ENCODE assay signal across 21 cellular contexts in genomic region chr21:23398726-23399125, GRCh38.
DNase-seq lines count a peak whose midpoint lies in the region; ATAC-seq, FAIRE-seq and TF ChIP-seq lines count a peak whose summit lies in the region.
"Had no signal": no experiment of that assay in that cellular context is flagged by ENCODE, and none has a peak within 500 bp of the region (broad histone marks: within the 10 kb centered on the region; RNA-seq: fewer than 3 reads in every experiment).

No MANE protein-coding gene starts in this region.

- CTCF ChIA-PET in CD4-positive, alpha-beta T cell (lab: Charles Lee): no interaction called here

- no peaks in the 10 kb centered on the region for H3K36me3 Mint-ChIP-seq in endodermal cell (ENCODE audit: low read depth)
- H3K36me3 Mint-ChIP-seq in CD4-positive, alpha-beta T cell (ENCODE audit: low read depth): no peaks in the 10 kb centered on the region
- H3K36me3 Mint-ChIP-seq: T-cell had no signal

- H3K4me3 Mint-ChIP-seq in endodermal cell: no peak overlapping the region
- H3K4me3 Mint-ChIP-seq in CD4-positive, alpha-beta T cell: no peak overlapping the region
- H3K4me3 Mint-ChIP-seq: GM23338, HFFc6, T-cell had no signal

- no peaks in the 10 kb centered on the region for H3K27me3 Mint-ChIP-seq in endodermal cell (ENCODE audit: insufficient read depth)
- no peaks in the 10 kb centered on the region for H3K27me3 Mint-ChIP-seq in CD4-positive, alpha-beta T cell
- H3K27me3 Mint-ChIP-seq: T-cell had no signal

- H3K36me3 ChIP-seq in endodermal cell (ENCODE audit: control insufficient read depth, insufficient read depth, low read length): no peaks in the 10 kb centered on the region
- H3K36me3 ChIP-seq: HAP-1, MG63, SJCRH30 had no signal

- H3K4me3 ChIP-seq in endodermal cell (ENCODE audit: low read length): no peak overlapping the region
- H3K4me3 ChIP-seq: GM23338, HAP-1, MG63, PC-9, SJCRH30 had no signal

- intact Hi-C loops in sciatic nerve (cut with DNase I): no loop called here
- intact Hi-C loops in CD4-positive, alpha-beta T cell (cut with DNase I, micrococcal nuclease): no loop called here

- no peak for ATAC-seq in sciatic nerve
- ATAC-seq in HG02981 (IDR thresholded peaks at IDR 0.05; ENCODE audit: unreplicated experiment): no peak
- ATAC-seq in CD4-positive, alpha-beta T cell (ENCODE audit: poor library complexity): no peak
- ATAC-seq: GM23338, Right ventricle myocardium inferior, T-cell had no signal

- POLR2A ChIA-PET in CD4-positive, alpha-beta T cell (lab: Charles Lee): no interaction called here

- 93 to 100% methylated on average over 1 of the region's 1 CpG for WGBS in endodermal cell (ENCODE audit: insufficient coverage in 1 of 2, insufficient read length in 1 of 2), 2 experiments

- no peak overlapping the region for H3K27ac ChIP-seq in endodermal cell (ENCODE audit: low read depth, low read length)
- no peak overlapping the region for H3K27ac ChIP-seq in CD4-positive, alpha-beta T cell (ENCODE audit: low read depth, low read length)
- H3K27ac ChIP-seq: PC-9, SJCRH30 had no signal

- TF ChIP-seq CTCF in D721Med (IDR thresholded peaks at IDR 0.05; ENCODE audit: insufficient read depth, missing control alignments) (no peak), endodermal cell (conservative IDR thresholded peaks at IDR 0.05) (no peak)
- no peak for TF ChIP-seq CTCF in CD4-positive, alpha-beta T cell (IDR thresholded peaks at IDR 0.05)

- peak overlapping the region; percentile 5 for H3K27ac Mint-ChIP-seq in endodermal cell
- H3K27ac Mint-ChIP-seq in CD4-positive, alpha-beta T cell: no peak overlapping the region
- H3K27ac Mint-ChIP-seq: GM23338, HFFc6, T-cell had no signal

- no peaks in the 10 kb centered on the region for H3K9me3 Mint-ChIP-seq in endodermal cell
- H3K9me3 Mint-ChIP-seq in CD4-positive, alpha-beta T cell: no peaks in the 10 kb centered on the region
- H3K9me3 Mint-ChIP-seq: GM23338 had no signal

- H3K27me3 ChIP-seq in endodermal cell (ENCODE audit: control insufficient read depth, insufficient read depth, low read length, poor library complexity, severe bottlenecking): no peaks in the 10 kb centered on the region
- no peaks in the 10 kb centered on the region for H3K27me3 ChIP-seq in CD4-positive, alpha-beta T cell (ENCODE audit: control insufficient read depth, insufficient read depth, low read length)
- H3K27me3 ChIP-seq: MG63, SJCRH30 had no signal

- FAIRE-seq in D721Med (lab: Jason Lieb, UNC): peak; percentile 95

- peaks cover 4% of the 10 kb centered on the region for H3K4me1 Mint-ChIP-seq in endodermal cell
- no peaks in the 10 kb centered on the region for H3K4me1 Mint-ChIP-seq in CD4-positive, alpha-beta T cell (ENCODE audit: low read depth)
- H3K4me1 Mint-ChIP-seq: GM23338, T-cell had no signal

- H3K4me1 ChIP-seq in endodermal cell (ENCODE audit: control insufficient read depth, insufficient read depth, low read length): no peaks in the 10 kb centered on the region
- H3K4me1 ChIP-seq: SJCRH30 had no signal

- DNase-seq in D721Med (ENCODE audit: insufficient read length, low spot score) (no peak), NCI-H2171 (lab: John Stamatoyannopoulos, UW) (peak; percentile 68), NCI-H82 (lab: John Stamatoyannopoulos, UW) (peak; percentile 94), endodermal cell (no peak), sciatic nerve (ENCODE audit: low spot score) (no peak), DMS79 treated with DMSO at 0.1 percent for 48 hours (lab: John Stamatoyannopoulos, UW) (no peak)
- no peak for DNase-seq in CD4-positive, alpha-beta T cell
- DNase-seq: HFFc6, IMR-90, KG1, MG63, NCI-H187, NCI-H2081 treated with DMSO at 0.1 percent for 48 hours, NCI-H526 treated with DMSO at 0.1 percent for 48 hours, PC-9, SJCRH30, T-cell had no signal

- no peaks in the 10 kb centered on the region for H3K9me3 ChIP-seq in endodermal cell (ENCODE audit: control insufficient read depth, low read length)
- no peaks in the 10 kb centered on the region for H3K9me3 ChIP-seq in CD4-positive, alpha-beta T cell (ENCODE audit: control insufficient read depth, low read length)
- H3K9me3 ChIP-seq: HAP-1, MG63, SJCRH30 had no signal

- no peak overlapping the region for H3K9ac ChIP-seq in endodermal cell (ENCODE audit: extremely low read depth, low read length, poor library complexity, severe bottlenecking)

Comparison
In these comparisons a context has a peak if more than half of its experiments do, and no peak if none do; other contexts are left out.
1. DNase-seq: peak in NCI-H2171 (single experiment) and NCI-H82 (single experiment); none in D721Med (single experiment), endodermal cell (single experiment), sciatic nerve (single experiment), DMS79 treated with DMSO at 0.1 percent for 48 hours (single experiment) and CD4-positive, alpha-beta T cell (0 of 10).